In genomic region chr5:172984244-172984953, GRCh38 we compare ENCODE assay signal across 8 cellular contexts. TPM values are rescaled to one million over a fixed set of nuclear protein-coding genes. Genes with fewer than 3 reads are reported as not detected.
DNase-seq lines count a peak whose midpoint lies in the region; ATAC-seq and TF ChIP-seq lines count a peak whose summit lies in the region.

No MANE protein-coding gene starts in this region.

- peak overlapping the region; percentile 94 for H3K27ac ChIP-seq in C4-2B

- no peaks in the 10 kb centered on the region for H3K27me3 Mint-ChIP-seq in endothelial cell (ENCODE audit: unreplicated experiment)

- no peaks in the 10 kb centered on the region for H3K9me3 Mint-ChIP-seq in endothelial cell (ENCODE audit: unreplicated experiment)

- peak overlapping the region; percentile 98 for H3K4me3 Mint-ChIP-seq in endothelial cell (ENCODE audit: unreplicated experiment)

- peaks cover 5% of the 10 kb centered on the region for H3K36me3 Mint-ChIP-seq in endothelial cell (ENCODE audit: low read depth, unreplicated experiment)

- H3K4me1 Mint-ChIP-seq in endothelial cell (ENCODE audit: unreplicated experiment): peaks cover 4% of the 10 kb centered on the region

- peak overlapping the region; percentile 97 for H3K27ac Mint-ChIP-seq in endothelial cell (ENCODE audit: unreplicated experiment)

- TF ChIP-seq CTCF in C4-2B (conservative IDR thresholded peaks at IDR 0.05) (peak; percentile 66), endothelial cell (IDR thresholded peaks at IDR 0.05; ENCODE audit: unreplicated experiment) (no peak)

- ATAC-seq in GM19351 (IDR thresholded peaks at IDR 0.05; ENCODE audit: unreplicated experiment) (peak; percentile 65), HG03469 (IDR thresholded peaks at IDR 0.05; ENCODE audit: unreplicated experiment) (peak; percentile 48)

- DNase-seq in NOMO-1 (lab: John Stamatoyannopoulos, UW; ENCODE audit: unreplicated experiment in 2 of 2) (peak; percentile 92), endothelial cell (ENCODE audit: low spot score) (peak; percentile 59), midbrain (lab: John Stamatoyannopoulos, UW) (peak; percentile 36)
- DNase-seq in activated CD8-positive, alpha-beta memory T cell treated with anti-CD3 and anti-CD28 coated beads, Interleukin-2, amount 50 U/mL, for 1 hour (ENCODE audit: extremely low read depth): peak; percentile 58
- DNase-seq in stimulated activated CD8-positive, alpha-beta memory T cell treated with anti-CD3 and anti-CD28 coated beads, Interleukin-15, amount 100 ng/mL, for 48 hours (ENCODE audit: low read depth in 2 of 2): peak; percentile 63 to 66

RNA-seq across cellular contexts. Expression of gene ATP6V0E1, which starts 0.8 kb away (rescaled TPM):
- total RNA-seq in endothelial cell (ENCODE audit: unreplicated experiment): 147 TPM

RNA-seq across cellular contexts. Expression of gene RPL26L1, which starts 25.2 kb away (rescaled TPM):
- total RNA-seq in endothelial cell (ENCODE audit: unreplicated experiment): 48.6 TPM

Comparison
In these comparisons a context has a peak if more than half of its experiments do, and no peak if none do; other contexts are left out.
1. Peak in every context shown above with its lines: DNase-seq, ATAC-seq and H3K27ac ChIP-seq.
2. DNase-seq: peak in every context shown above with its lines; median percentile 92 in NOMO-1; 64 in stimulated activated CD8-positive, alpha-beta memory T cell treated with anti-CD3 and anti-CD28 coated beads, Interleukin-15, amount 100 ng/mL, for 48 hours; 59 in endothelial cell; 58 in activated CD8-positive, alpha-beta memory T cell treated with anti-CD3 and anti-CD28 coated beads, Interleukin-2, amount 50 U/mL, for 1 hour; 36 in midbrain.